Comparison of ENCODE assay signal across 8 cellular contexts in the genomic region with DNA sequence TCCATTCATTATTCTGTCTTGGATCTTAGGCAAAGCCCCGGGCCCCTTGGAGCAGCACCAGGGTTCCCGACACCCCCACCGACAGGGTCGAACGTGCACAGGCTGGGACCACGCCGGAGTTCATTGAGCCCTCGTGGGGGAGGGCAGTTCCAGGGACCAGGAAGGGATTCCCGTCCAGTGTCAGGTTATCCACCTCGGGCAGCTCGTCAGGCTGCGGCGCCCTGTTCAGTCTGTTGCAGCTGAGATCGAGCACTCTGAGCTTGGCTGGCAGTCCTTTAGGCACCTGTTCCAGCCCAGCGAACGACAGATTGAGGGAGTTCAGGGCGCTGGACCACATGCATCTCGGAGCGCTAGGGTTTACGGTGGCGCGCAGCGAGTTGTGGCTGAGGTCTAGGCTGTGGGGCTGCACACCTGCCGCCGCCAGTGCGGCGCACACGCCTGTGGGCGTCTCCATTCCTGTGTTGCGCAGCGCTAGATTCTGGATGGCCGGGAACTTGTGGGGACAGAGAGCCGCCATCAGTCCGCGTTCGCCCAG.
DNase-seq lines count a peak whose midpoint lies in the region; ATAC-seq and TF ChIP-seq lines count a peak whose summit lies in the region.

No MANE protein-coding gene starts in this region.

- TF ChIP-seq CTCF in fibroblast of mammary gland (conservative IDR thresholded peaks at IDR 0.05; ENCODE audit: control insufficient read depth, insufficient read depth, low read depth, low read length), result no peak

- peak overlapping the region; percentile 47 for H3K4me3 ChIP-seq in fibroblast of mammary gland (ENCODE audit: control insufficient read depth, low read depth, low read length)

- peak; percentile 28 for DNase-seq in NCI-H2029 treated with DMSO at 0.1 percent for 48 hours (lab: John Stamatoyannopoulos, UW)
- no peak for DNase-seq in NCI-H2029 (lab: John Stamatoyannopoulos, UW)
- peak; percentile 50 for DNase-seq in activated CD4-positive, alpha-beta T cell treated with anti-CD3 and anti-CD28 coated beads for 48 hours
- no peak for DNase-seq in fibroblast of mammary gland (ENCODE audit: low read depth)
- peak; percentile 81 for DNase-seq in retina
- no peak for DNase-seq in stimulated activated CD8-positive, alpha-beta memory T cell treated with anti-CD3 and anti-CD28 coated beads, Interleukin-4, amount 100 ng/mL, for 48 hours
- no peak for DNase-seq in pons (ENCODE audit: low spot score)

- peak; percentile 37 for ATAC-seq in HG03039 (IDR thresholded peaks at IDR 0.05; ENCODE audit: unreplicated experiment)

Comparison
In these comparisons a context has a peak if more than half of its experiments do, and no peak if none do; other contexts are left out.
1. DNase-seq: peak in NCI-H2029 treated with DMSO at 0.1 percent for 48 hours (single experiment), activated CD4-positive, alpha-beta T cell treated with anti-CD3 and anti-CD28 coated beads for 48 hours (single experiment) and retina (single experiment); none in NCI-H2029 (single experiment), fibroblast of mammary gland (single experiment), stimulated activated CD8-positive, alpha-beta memory T cell treated with anti-CD3 and anti-CD28 coated beads, Interleukin-4, amount 100 ng/mL, for 48 hours (single experiment) and pons (single experiment).